ENCODE assay signal across 16 cellular contexts in the genomic region with DNA sequence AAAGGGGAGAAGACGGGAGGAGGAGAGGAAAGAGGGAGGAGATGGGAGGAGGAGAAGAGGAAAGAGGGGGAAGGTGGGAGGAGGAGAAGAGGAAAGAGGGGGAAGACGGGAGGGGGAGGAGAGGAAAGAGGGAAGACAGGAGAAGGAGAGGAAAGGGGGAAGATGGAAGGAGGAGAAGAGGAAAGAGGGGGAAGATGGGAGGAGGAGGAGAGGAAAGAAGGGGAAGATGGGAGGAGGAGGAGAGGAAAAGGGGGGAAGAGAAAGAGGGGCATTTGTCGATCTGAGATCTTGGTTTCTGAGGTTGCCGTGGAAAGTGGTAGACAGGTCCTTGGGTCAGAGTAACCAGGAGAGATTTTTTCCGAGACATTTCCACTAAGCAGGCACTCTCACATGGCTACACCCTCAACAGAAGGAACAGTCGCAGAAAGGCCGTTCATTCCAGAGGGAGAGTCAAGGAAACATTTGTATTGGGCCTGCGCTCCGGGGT.
"Had no signal": no experiment of that assay in that cellular context is flagged by ENCODE, and none has a peak within 500 bp of the region (broad histone marks: within the 10 kb centered on the region; RNA-seq: fewer than 3 reads in every experiment).

No MANE protein-coding gene starts in this region.

- H3K4me3 Mint-ChIP-seq: naive thymus-derived CD8-positive, alpha-beta T cell; stimulated activated memory B cell treated with anti-CD40 and anti-IgM and Interleukin-4, amounts not matched to agents 10 μg/mL and 1 μg/mL and 100 μg/mL, for 72 hours; T-cell had no signal

- H3K36me3 Mint-ChIP-seq: stimulated activated memory B cell treated with anti-CD40 and anti-IgM and Interleukin-4, amounts not matched to agents 10 μg/mL and 1 μg/mL and 100 μg/mL, for 72 hours; T-cell had no signal

- H3K9me3 Mint-ChIP-seq: naive thymus-derived CD8-positive, alpha-beta T cell; stimulated activated memory B cell treated with anti-CD40 and anti-IgM and Interleukin-4, amounts not matched to agents 10 μg/mL and 1 μg/mL and 100 μg/mL, for 72 hours; T-cell had no signal

- H3K27ac Mint-ChIP-seq: stimulated activated memory B cell treated with anti-CD40 and anti-IgM and Interleukin-4, amounts not matched to agents 10 μg/mL and 1 μg/mL and 100 μg/mL, for 72 hours; T-cell had no signal

- H3K9me3 ChIP-seq: esophagus squamous epithelium, prostate gland, tibial artery had no signal

- ATAC-seq: activated CD4-positive, CD25-positive, alpha-beta regulatory T cell treated with anti-CD3 and anti-CD28 coated beads, Interleukin-2, amount 50 U/mL, for 24 hours; naive thymus-derived CD8-positive, alpha-beta T cell; stimulated activated memory B cell treated with anti-CD40 and anti-IgM and Interleukin-4, amounts not matched to agents 10 μg/mL and 1 μg/mL and 100 μg/mL, for 72 hours; T-cell had no signal

- DNase-seq: activated CD4-positive, alpha-beta T cell treated with anti-CD3 and anti-CD28 coated beads, Interleukin-2, amount 50 U/mL, for 1 hour; activated effector memory CD4-positive, alpha-beta T cell treated with Interleukin-2 at 50 U/mL for 16 hours; activated naive CD4-positive, alpha-beta T cell treated with anti-CD3 and anti-CD28 coated beads, Interleukin-2, amount 50 U/mL, for 16 hours; activated T-cell treated with anti-CD3 and anti-CD28 coated beads, Interleukin-2, amount 50 U/mL, for 1 hour; esophagus squamous epithelium; hippocampal formation; mesenchymal stem cell; naive thymus-derived CD8-positive, alpha-beta T cell; stimulated activated CD4-positive, alpha-beta T cell treated with anti-CD3 and anti-CD28 coated beads, Interleukin-12 subunit alpha, Interleukin-12 subunit beta, amount 100 ng/mL, for 4 hours; stimulated activated CD4-positive, alpha-beta T cell treated with anti-CD3 and anti-CD28 coated beads, Interleukin-2, amount 100 ng/mL, for 24 hours; T-cell; T1000; tibial artery had no signal
